Comparison of ENCODE assay signal across 10 cellular contexts in genomic region chr1:119327066-119327435, GRCh38. TPM values are rescaled to one million over a fixed set of nuclear protein-coding genes. Genes with fewer than 3 reads are reported as not detected.
A peak's percentile ranks its signal among the peaks of the same experiment; 100 is the strongest.
DNase-seq lines count a peak whose midpoint lies in the region; ATAC-seq, FAIRE-seq and TF ChIP-seq lines count a peak whose summit lies in the region.
"Had no signal": no experiment of that assay in that cellular context is flagged by ENCODE, and none has a peak within 500 bp of the region (broad histone marks: within the 10 kb centered on the region; RNA-seq: fewer than 3 reads in every experiment).

No MANE protein-coding gene starts in this region.

- no peak for TF ChIP-seq EP300 in H1 (IDR thresholded peaks at IDR 0.05; ENCODE audit: borderline replicate concordance in 1 of 2, low read depth in 2 of 2, low read length in 2 of 2)

- 5% methylated on average over 4 of the region's 18 CpGs; no CpG with 5 or more reads in 1 of the 2 experiments for WGBS in H1 (ENCODE audit: extremely low coverage in 1 of 2, insufficient coverage in 1 of 2, insufficient read length in 1 of 2, insufficient replicate concordance in 2 of 2, low coverage in 1 of 2, low lambda C conversion rate in 2 of 2, missing lambda C conversion rate in 1 of 2), 2 experiments

- no peak for TF ChIP-seq POLR2A in H1 (IDR thresholded peaks at IDR 0.05; ENCODE audit: control extremely low read depth in 1 of 2, low read depth in 2 of 2, low read length in 2 of 2)

- H3K4ac ChIP-seq in H1 (replicated peaks; ENCODE audit: insufficient read length, low read depth, low read length), result peak overlapping the region; percentile 51

- CTCF ChIA-PET in H1 (lab: Charles Lee; ENCODE audit: partially characterized antibody), result interaction anchor here (0.6 to 4.3 kb wide), 14 partner anchors 9 to 59 kb away, joined by 3 to 66 read pairs (median 4); no protein-coding TSS in a partner anchor

- H3K9me3 ChIP-seq in BE2C (no peaks in the 10 kb centered on the region), H1 (ENCODE audit: insufficient read depth in 2 of 2, low read depth in 1 of 2, low read length in 1 of 2) (no peaks in the 10 kb centered on the region)

- peak overlapping the region; percentile 5; the same call in 1 of the 2 replicates for H2BK20ac ChIP-seq in H1 (ENCODE audit: low read length)

- DNase-seq in BE2C (no peak), M059J (ENCODE audit: low read depth) (peak; percentile 11), H1 (ENCODE audit: low read depth in 1 of 2, low spot score in 2 of 2) (peak in 1 of 2 experiments; percentile 62), NCI-H1105 (lab: John Stamatoyannopoulos, UW) (no peak), NCI-H446 treated with DMSO at 0.1 percent for 48 hours (lab: John Stamatoyannopoulos, UW) (no peak)
- DNase-seq in activated CD4-positive, CD25-positive, alpha-beta regulatory T cell treated with anti-CD3 and anti-CD28 coated beads, Interleukin-2, amount 50 U/mL, for 72 hours, result no peak

- H4K8ac ChIP-seq in H1 (ENCODE audit: extremely low read depth, insufficient read depth, low read length), result no peak overlapping the region; the same call in 1 of the 2 replicates

- no peaks in the 10 kb centered on the region for H4K20me1 ChIP-seq in H1 (replicated peaks in 1 of 2; ENCODE audit: control insufficient read depth in 1 of 2, insufficient read depth in 2 of 2, low read length in 2 of 2)

- H2AK5ac ChIP-seq in H1 (ENCODE audit: low read depth, low read length), result peak overlapping the region; percentile 58; the same call in 1 of the 2 replicates

- H3K9ac ChIP-seq in H1 (replicated peaks in 1 of 4; ENCODE audit: extremely low read depth in 1 of 4, low read depth in 3 of 4, low read length in 3 of 4), result no peak overlapping the region

- peak overlapping the region; percentile 94; the same call in 1 of the 2 replicates for H2BK5ac ChIP-seq in H1 (ENCODE audit: low read depth, low read length)

- H3K18ac ChIP-seq in H1 (ENCODE audit: extremely low read depth, low read length), result peak overlapping the region; percentile 78

- no peak overlapping the region for H3K27ac ChIP-seq in H1 (ENCODE audit: low read depth, low read length)

- no peaks in the 10 kb centered on the region for H3K36me3 Mint-ChIP-seq in nephron (ENCODE audit: low read depth)

- no peaks in the 10 kb centered on the region for H3K9me3 Mint-ChIP-seq in nephron

- H3K56ac ChIP-seq in H1 (replicated peaks; ENCODE audit: insufficient read length, low read depth, low read length), result no peak overlapping the region

- H3K23me2 ChIP-seq in H1 (ENCODE audit: low read depth, low read length), result peaks cover 5% of the 10 kb centered on the region; the same call in 1 of the 2 replicates

- no peaks in the 10 kb centered on the region for H3K4me1 ChIP-seq in BE2C
- H3K4me1 ChIP-seq in H1 (replicated peaks in 1 of 4; ENCODE audit: control insufficient read depth in 3 of 4, insufficient read depth in 4 of 4, low read length in 3 of 4), result peaks cover 13 to 34% (median 23%) of the 10 kb centered on the region in 4 experiments

- H4K91ac ChIP-seq in H1 (replicated peaks; ENCODE audit: insufficient read length, low read length), result peak overlapping the region; percentile 76

- H3K27me3 ChIP-seq in BE2C (no peaks in the 10 kb centered on the region), H1 (replicated peaks in 1 of 4; ENCODE audit: control insufficient read depth in 3 of 4, extremely low read depth in 1 of 4, insufficient read depth in 3 of 4, low read length in 3 of 4) (no peaks in the 10 kb centered on the region; a peak in 4 of 7 replicates)

- no peak overlapping the region for H3K14ac ChIP-seq in H1 (ENCODE audit: insufficient read length)

- ATAC-seq in HG03045 (IDR thresholded peaks at IDR 0.05; ENCODE audit: unreplicated experiment), result no peak

- H3K4me2 ChIP-seq in H1 (ENCODE audit: insufficient read depth in 1 of 2, low read depth in 2 of 2, low read length in 2 of 2), result peak overlapping the region; percentile 77 to 80

- peak overlapping the region; percentile 28 for H4K5ac ChIP-seq in H1 (ENCODE audit: insufficient read length, low read depth, low read length)

- H3K27ac Mint-ChIP-seq in nephron, result peak overlapping the region; percentile 61 to 82 (median 72)

- peaks cover 59% of the 10 kb centered on the region for H3K4me1 Mint-ChIP-seq in nephron

- no peaks in the 10 kb centered on the region for H3K79me1 ChIP-seq in H1 (ENCODE audit: low read depth, low read length)

- no peak overlapping the region for H3K23ac ChIP-seq in H1 (ENCODE audit: insufficient read length)

- peaks cover 45% of the 10 kb centered on the region for H3K27me3 Mint-ChIP-seq in nephron (ENCODE audit: low read depth)

- POLR2A ChIA-PET in H1 (lab: Charles Lee; ENCODE audit: partially characterized antibody), result interaction anchor here (1.0 to 1.6 kb wide), 3 partner anchors 13 to 178 kb away, joined by 3 to 8 read pairs (median 4); no protein-coding TSS in a partner anchor

- H3K79me2 ChIP-seq in H1 (ENCODE audit: control insufficient read depth in 1 of 2, insufficient read depth in 2 of 2, low read length in 2 of 2), result no peaks in the 10 kb centered on the region

- H3K4me3 ChIP-seq in BE2C (ENCODE audit: low read depth, low read length), result peak overlapping the region; percentile 43
- peak overlapping the region; percentile 21 to 57 (median 38); a peak in 6 of 8 replicates for H3K4me3 ChIP-seq in H1 (ENCODE audit: extremely low read depth in 1 of 4, insufficient read depth in 2 of 4, low read depth in 3 of 4, low read length in 4 of 4)

- peak overlapping the region; percentile 6 for H2BK120ac ChIP-seq in H1 (replicated peaks; ENCODE audit: low read depth, low read length)

- H2BK15ac ChIP-seq in H1 (ENCODE audit: low read length), result 0 out of 2 replicates have a peak overlapping the region, but pooled peaks have one; percentile 49

- H3K36me3 ChIP-seq in BE2C (no peaks in the 10 kb centered on the region), H1 (ENCODE audit: control insufficient read depth in 2 of 4, insufficient read depth in 4 of 4, low read length in 3 of 4) (peaks cover 0 to 3% (median 0%) of the 10 kb centered on the region in 4 experiments; a peak in 2 of 8 replicates)

- no peak for TF ChIP-seq RAD21 in H1 (IDR thresholded peaks at IDR 0.05 in 1 of 2, conservative IDR thresholded peaks at IDR 0.05 in 1 of 2; ENCODE audit: low read depth in 2 of 2, low read length in 2 of 2)

- peak overlapping the region; percentile 91 for H2AFZ ChIP-seq in H1 (ENCODE audit: low read length)

- peak overlapping the region; percentile 70 to 81 (median 80) for H3K4me3 Mint-ChIP-seq in nephron

- peak overlapping the region; percentile 78 for H2BK12ac ChIP-seq in H1 (ENCODE audit: low read depth, low read length)

- no peak for TF ChIP-seq CTCF in BE2C (IDR thresholded peaks at IDR 0.05; ENCODE audit: low read depth, low read length)
- TF ChIP-seq CTCF in H1 (IDR thresholded peaks at IDR 0.05; ENCODE audit: control extremely low read depth in 1 of 3, insufficient read depth in 1 of 3, low read depth in 1 of 3, low read length in 3 of 3), result no peak
- no peak for TF ChIP-seq CTCF in nephron (IDR thresholded peaks at IDR 0.05; ENCODE audit: unreplicated experiment in 3 of 3)

- FAIRE-seq in H1 (lab: Jason Lieb, UNC), result no peak
- FAIRE-seq: islet of Langerhans had no signal

TF ChIP-seq in H1, 55 proteins besides CTCF, POLR2A, EP300 and RAD21:
- TF ChIP-seq TCF12 (IDR thresholded peaks at IDR 0.05; ENCODE audit: low read depth, low read length), result peak; percentile 72; the same call in 1 of the 2 replicates
- no peak for TF ChIP-seq BCL11A (IDR thresholded peaks at IDR 0.05; ENCODE audit: low read depth in 2 of 2, low read length in 2 of 2)

RNA-seq across cellular contexts. Expression of gene HAO2, which starts 41.5 kb away (rescaled TPM):
- polyA plus RNA-seq in BE2C (2012; ENCODE audit: insufficient read depth, insufficient read length, low read depth), result not detected
- total RNA-seq in M059J (2014; rRNA removed; shearing (Covaris generic)), result not detected in 2 replicates
- total RNA-seq in H1 (2021; fragmentation: NEBNext Ultra II Directional; extraction: Animal tissue kit (Norgen Biotek cat#: 25700)), result not detected in 2 replicates
- 0.08 TPM in 1 of 2 replicates, not detected in the other for polyA plus RNA-seq in H1 (2011; rRNA removed)
- 0.06 TPM for polyA plus RNA-seq in H1 (2011; cell fraction: cytosol; rRNA removed)
- 0.50 TPM for polyA plus RNA-seq in H1 (2011; cell fraction: nucleus; rRNA removed)
- not detected in 4 replicates for polyA plus RNA-seq in H1 (2012, experiment 1 of 2)
- 0.16 TPM for polyA plus RNA-seq in H1 (2012, experiment 2 of 2)
- 0.20 TPM for polyA plus RNA-seq in H1 (2013, experiment 1 of 2)
- polyA plus RNA-seq in H1 (2013, experiment 2 of 2), result 0.06 TPM
- 0.19 and 0.20 TPM in 2 replicates for polyA minus RNA-seq in H1 (2011; rRNA and poly(A)+ RNA removed)
- polyA minus RNA-seq in H1 (2011; cell fraction: cytosol; rRNA and poly(A)+ RNA removed), result not detected
- not detected for polyA minus RNA-seq in H1 (2011; cell fraction: nucleus; rRNA and poly(A)+ RNA removed)
- total RNA-seq: RPMI7951 had no signal
